12 cellular contexts compared by ENCODE assay signal in the genomic region with DNA sequence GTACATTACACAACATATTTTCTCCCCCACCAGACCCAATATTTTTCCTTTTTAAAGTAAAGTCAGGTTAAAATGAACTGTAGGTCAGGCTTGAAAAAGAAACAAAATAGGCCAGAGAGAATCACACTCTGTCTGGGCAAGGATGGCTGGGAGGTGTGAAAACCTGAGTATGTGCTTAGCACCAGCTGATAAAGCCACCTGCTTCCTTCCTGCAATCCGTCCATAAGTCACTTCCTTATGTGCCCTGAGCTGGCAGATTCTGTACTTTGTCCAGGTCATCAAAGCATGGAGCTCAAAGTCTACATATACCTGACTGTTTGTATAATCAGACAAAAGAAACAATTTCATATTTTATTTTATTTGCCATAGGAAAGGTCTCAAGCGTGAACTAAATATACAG. TPM values are rescaled to one million over a fixed set of nuclear protein-coding genes. Genes with fewer than 3 reads are reported as not detected.
DNase-seq lines count a peak whose midpoint lies in the region; ATAC-seq and TF ChIP-seq lines count a peak whose summit lies in the region.
"Had no signal": no experiment of that assay in that cellular context is flagged by ENCODE, and none has a peak within 500 bp of the region (broad histone marks: within the 10 kb centered on the region; RNA-seq: fewer than 3 reads in every experiment).

No MANE protein-coding gene starts in this region.

- ATAC-seq in GM19467 (IDR thresholded peaks at IDR 0.05; ENCODE audit: unreplicated experiment) (peak; percentile 68), left colon (peak; percentile 98)
- ATAC-seq: Right ventricle myocardium inferior had no signal

- TF ChIP-seq POLR2A in ovary (IDR thresholded peaks at IDR 0.05): no peak

- POLR2A ChIA-PET in CD8-positive, alpha-beta memory T cell (lab: Charles Lee): interaction anchor here (1.5 kb wide), 1 partner anchor 37 kb away, joined by 4 read pairs; the partner anchor contains the start of gene ANTXR2

- no peak for TF ChIP-seq EP300 in ovary (IDR thresholded peaks at IDR 0.05)

- CTCF ChIA-PET in CD8-positive, alpha-beta memory T cell (lab: Charles Lee): interaction anchor here (1.4 kb wide), 1 partner anchor 167 kb away, joined by 6 read pairs; no protein-coding TSS in a partner anchor

- DNase-seq in CD8-positive, alpha-beta memory T cell: peak in 1 of 5 donors; percentile 18
- peak; percentile 11 for DNase-seq in SKM-1 (lab: John Stamatoyannopoulos, UW; ENCODE audit: unreplicated experiment)
- peak; percentile 44 to 77 for DNase-seq in left colon
- DNase-seq in progenitor cell of endocrine pancreas (ENCODE audit: low spot score, unreplicated experiment): no peak
- DNase-seq in activated CD4-positive, alpha-beta T cell treated with anti-CD3 and anti-CD28 coated beads, Interleukin-2, amount 50 U/mL, for 48 hours: no peak
- no peak for DNase-seq in cerebellum (ENCODE audit: low spot score)
- no peak for DNase-seq in ovary
- DNase-seq: DMS79, islet precursor cell had no signal

- no peaks in the 10 kb centered on the region for H3K36me3 ChIP-seq in CD8-positive, alpha-beta memory T cell (ENCODE audit: insufficient read depth, low read length)
- H3K36me3 ChIP-seq in ovary: no peaks in the 10 kb centered on the region

- WGBS in ovary, 3 donors: 84 to 89% (median 85%) methylated on average over 2 of the region's 2 CpGs

- TF ChIP-seq CTCF in progenitor cell of endocrine pancreas (IDR thresholded peaks at IDR 0.05; ENCODE audit: unreplicated experiment) (no peak), ovary (IDR thresholded peaks at IDR 0.05) (no peak)

- intact Hi-C loops in left colon (cut with DNase I, micrococcal nuclease): no loop called here
- intact Hi-C loops in ovary (cut with DNase I): no loop called here

- H3K36me3 Mint-ChIP-seq in CD8-positive, alpha-beta memory T cell: peaks cover 3 to 33% (median 12%) of the 10 kb centered on the region in 3 donors
- H3K36me3 Mint-ChIP-seq in progenitor cell of endocrine pancreas (ENCODE audit: insufficient read depth): peaks cover 19% of the 10 kb centered on the region

- no peaks in the 10 kb centered on the region for H3K9me3 ChIP-seq in CD8-positive, alpha-beta memory T cell (ENCODE audit: low read length)
- H3K9me3 ChIP-seq in ovary: no peaks in the 10 kb centered on the region

- H3K27me3 ChIP-seq in CD8-positive, alpha-beta memory T cell (ENCODE audit: insufficient read depth, low read length, poor library complexity, severe bottlenecking): no peaks in the 10 kb centered on the region
- H3K27me3 ChIP-seq in ovary: no peaks in the 10 kb centered on the region

- H3K27ac Mint-ChIP-seq in CD8-positive, alpha-beta memory T cell: peak overlapping the region in 6 of 8 donors; percentile 47 to 79 (median 66)
- H3K27ac Mint-ChIP-seq in progenitor cell of endocrine pancreas: no peak overlapping the region
- H3K27ac Mint-ChIP-seq: stimulated activated naive CD8-positive, alpha-beta T cell treated with anti-CD3 and anti-CD28 coated beads, Interleukin-15, Interleukin-2, amounts not matched to agents 100 ng/mL and 50 ng/mL, for 24 hours had no signal

- H3K4me3 ChIP-seq in CD8-positive, alpha-beta memory T cell (ENCODE audit: low read length): no peak overlapping the region
- H3K4me3 ChIP-seq in ovary: no peak overlapping the region

- H3K27me3 Mint-ChIP-seq in CD8-positive, alpha-beta memory T cell: peaks cover 0 to 1% of the 10 kb centered on the region in 2 donors
- no peaks in the 10 kb centered on the region for H3K27me3 Mint-ChIP-seq in progenitor cell of endocrine pancreas
- H3K27me3 Mint-ChIP-seq: stimulated activated naive CD8-positive, alpha-beta T cell treated with anti-CD3 and anti-CD28 coated beads, Interleukin-15, Interleukin-2, amounts not matched to agents 100 ng/mL and 50 ng/mL, for 24 hours had no signal

- no peaks in the 10 kb centered on the region for H3K9me3 Mint-ChIP-seq in CD8-positive, alpha-beta memory T cell
- H3K9me3 Mint-ChIP-seq in progenitor cell of endocrine pancreas (ENCODE audit: low read depth): peaks cover 3% of the 10 kb centered on the region
- H3K9me3 Mint-ChIP-seq: stimulated activated naive CD8-positive, alpha-beta T cell treated with anti-CD3 and anti-CD28 coated beads, Interleukin-15, Interleukin-2, amounts not matched to agents 100 ng/mL and 50 ng/mL, for 24 hours had no signal

- H3K4me3 Mint-ChIP-seq in CD8-positive, alpha-beta memory T cell: peak overlapping the region in 4 of 7 donors; percentile 2 to 50 (median 24)
- H3K4me3 Mint-ChIP-seq in progenitor cell of endocrine pancreas (ENCODE audit: low read depth): no peak overlapping the region
- H3K4me3 Mint-ChIP-seq: stimulated activated naive CD8-positive, alpha-beta T cell treated with anti-CD3 and anti-CD28 coated beads, Interleukin-15, Interleukin-2, amounts not matched to agents 100 ng/mL and 50 ng/mL, for 24 hours had no signal

- H3K4me1 ChIP-seq in CD8-positive, alpha-beta memory T cell (ENCODE audit: insufficient read depth, low read length): peaks cover 20% of the 10 kb centered on the region
- H3K4me1 ChIP-seq in ovary (ENCODE audit: insufficient read depth): peaks cover 2% of the 10 kb centered on the region

- H3K4me1 Mint-ChIP-seq in CD8-positive, alpha-beta memory T cell: peaks cover 27 to 42% (median 31%) of the 10 kb centered on the region in 3 donors
- H3K4me1 Mint-ChIP-seq in progenitor cell of endocrine pancreas (ENCODE audit: low read depth): peaks cover 12% of the 10 kb centered on the region

- no peak overlapping the region for H3K27ac ChIP-seq in CD8-positive, alpha-beta memory T cell (ENCODE audit: low read depth, low read length)
- H3K27ac ChIP-seq in ovary: no peak overlapping the region

RNA-seq across cellular contexts. Expression of gene ANTXR2, which starts 37.7 kb away (rescaled TPM):
- total RNA-seq in CD8-positive, alpha-beta memory T cell: 10 to 100 TPM; 18.2 to 20.6 TPM
- polyA plus RNA-seq in CD8-positive, alpha-beta memory T cell: 44.2 TPM
- 100 to 1,000 TPM in 1 of 2 donors, 10 to 100 TPM in 1; 70.0 to 135 TPM for total RNA-seq in left colon
- total RNA-seq in progenitor cell of endocrine pancreas: 46.9 and 49.9 TPM in 2 replicates
- 33.4 TPM for total RNA-seq in cerebellum
- total RNA-seq in ovary: 100 to 1,000 TPM in 3 of 7 donors, 10 to 100 TPM in 4; 78.3 to 230 (median 88.7) TPM
- polyA plus RNA-seq in ovary: 100 to 1,000 TPM in 1 of 2 donors, 10 to 100 TPM in 1; 64.4 to 231 TPM

Comparison
In these comparisons a context has a peak if more than half of its experiments do, and no peak if none do; other contexts are left out.
1. DNase-seq: peak in SKM-1 (single experiment) and left colon (2 of 2); none in progenitor cell of endocrine pancreas (single experiment), activated CD4-positive, alpha-beta T cell treated with anti-CD3 and anti-CD28 coated beads, Interleukin-2, amount 50 U/mL, for 48 hours (0 of 2), cerebellum (single experiment) and ovary (0 of 5).